Comparison of ENCODE assay signal across 1 cellular context in the genomic region with DNA sequence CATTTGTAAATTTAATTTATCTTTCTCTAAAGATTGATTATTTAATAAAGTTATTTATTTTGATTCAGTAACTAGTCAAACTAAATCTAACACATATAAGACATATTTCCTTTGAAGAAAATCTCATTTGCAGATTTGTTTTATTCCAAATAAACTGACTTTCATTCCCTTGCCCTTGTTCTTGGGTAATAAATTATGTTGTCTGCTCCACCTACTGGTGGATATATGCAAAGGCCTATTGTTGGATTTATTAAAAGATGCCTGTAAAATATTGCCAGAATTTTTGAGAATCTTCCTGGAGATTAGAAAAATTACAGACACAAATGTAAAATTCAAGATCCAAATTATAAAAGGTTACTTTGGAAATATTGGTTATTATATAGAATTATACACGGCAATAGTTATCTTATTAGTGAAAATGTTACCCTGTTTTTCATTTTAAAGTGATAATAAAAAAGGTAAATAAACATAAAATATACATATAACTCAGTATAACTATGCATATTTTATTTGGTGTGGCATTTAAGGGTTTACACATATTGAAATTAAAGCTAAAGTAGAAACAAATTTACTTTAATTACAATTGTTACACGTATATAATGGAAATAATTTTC.
TF ChIP-seq lines count a peak whose summit lies in the region.

No MANE protein-coding gene starts in this region.

TF ChIP-seq in HepG2, 621 proteins besides CTCF, POLR2A, EP300 and RAD21 (continued from another document):
- TF ChIP-seq, protein P1, sequence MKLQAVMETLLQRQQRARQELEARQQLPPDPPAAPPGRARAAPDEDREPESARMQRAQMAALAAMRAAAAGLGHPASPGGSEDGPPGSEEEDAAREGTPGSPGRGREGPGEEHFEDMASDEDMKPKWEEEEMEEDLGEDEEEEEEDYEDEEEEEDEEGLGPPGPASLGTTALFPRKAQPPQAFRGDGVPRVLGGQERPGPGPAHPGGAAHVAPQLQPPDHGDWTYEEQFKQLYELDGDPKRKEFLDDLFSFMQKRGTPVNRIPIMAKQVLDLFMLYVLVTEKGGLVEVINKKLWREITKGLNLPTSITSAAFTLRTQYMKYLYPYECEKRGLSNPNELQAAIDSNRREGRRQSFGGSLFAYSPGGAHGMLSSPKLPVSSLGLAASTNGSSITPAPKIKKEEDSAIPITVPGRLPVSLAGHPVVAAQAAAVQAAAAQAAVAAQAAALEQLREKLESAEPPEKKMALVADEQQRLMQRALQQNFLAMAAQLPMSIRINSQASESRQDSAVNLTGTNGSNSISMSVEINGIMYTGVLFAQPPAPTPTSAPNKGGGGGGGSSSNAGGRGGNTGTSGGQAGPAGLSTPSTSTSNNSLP (IDR thresholded peaks at IDR 0.05; ENCODE audit: low read depth, low read length) = peak; percentile 65
- TF ChIP-seq TGIF2 (CRISPR knock-in tag; IDR thresholded peaks at IDR 0.05) (no peak), ZNF333 (CRISPR knock-in tag; IDR thresholded peaks at IDR 0.05; ENCODE audit: borderline replicate concordance) (no peak), ELF1 (CRISPR knock-in tag; IDR thresholded peaks at IDR 0.05) (no peak), STAG1 (CRISPR knock-in tag; IDR thresholded peaks at IDR 0.05) (peak; percentile 54), MIXL1 (CRISPR knock-in tag; IDR thresholded peaks at IDR 0.05) (0 out of 2 replicates have a peak, but pooled peaks have one; percentile 20), ZNF703 (CRISPR knock-in tag; IDR thresholded peaks at IDR 0.05; ENCODE audit: borderline replicate concordance) (no peak), POLR2G (IDR thresholded peaks at IDR 0.05; ENCODE audit: low read depth, low read length) (no peak), ZEB1 (IDR thresholded peaks at IDR 0.05; ENCODE audit: insufficient replicate concordance, low read depth) (no peak), SP2 (CRISPR knock-in tag; IDR thresholded peaks at IDR 0.05) (no peak)
- TF ChIP-seq, protein P2, sequence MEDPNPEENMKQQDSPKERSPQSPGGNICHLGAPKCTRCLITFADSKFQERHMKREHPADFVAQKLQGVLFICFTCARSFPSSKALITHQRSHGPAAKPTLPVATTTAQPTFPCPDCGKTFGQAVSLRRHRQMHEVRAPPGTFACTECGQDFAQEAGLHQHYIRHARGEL (CRISPR knock-in tag; IDR thresholded peaks at IDR 0.05) = no peak
- TF ChIP-seq, protein P3, sequence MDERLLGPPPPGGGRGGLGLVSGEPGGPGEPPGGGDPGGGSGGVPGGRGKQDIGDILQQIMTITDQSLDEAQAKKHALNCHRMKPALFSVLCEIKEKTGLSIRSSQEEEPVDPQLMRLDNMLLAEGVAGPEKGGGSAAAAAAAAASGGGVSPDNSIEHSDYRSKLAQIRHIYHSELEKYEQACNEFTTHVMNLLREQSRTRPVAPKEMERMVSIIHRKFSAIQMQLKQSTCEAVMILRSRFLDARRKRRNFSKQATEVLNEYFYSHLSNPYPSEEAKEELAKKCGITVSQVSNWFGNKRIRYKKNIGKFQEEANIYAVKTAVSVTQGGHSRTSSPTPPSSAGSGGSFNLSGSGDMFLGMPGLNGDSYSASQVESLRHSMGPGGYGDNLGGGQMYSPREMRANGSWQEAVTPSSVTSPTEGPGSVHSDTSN (CRISPR knock-in tag; IDR thresholded peaks at IDR 0.05) = no peak
- TF ChIP-seq, protein P4, sequence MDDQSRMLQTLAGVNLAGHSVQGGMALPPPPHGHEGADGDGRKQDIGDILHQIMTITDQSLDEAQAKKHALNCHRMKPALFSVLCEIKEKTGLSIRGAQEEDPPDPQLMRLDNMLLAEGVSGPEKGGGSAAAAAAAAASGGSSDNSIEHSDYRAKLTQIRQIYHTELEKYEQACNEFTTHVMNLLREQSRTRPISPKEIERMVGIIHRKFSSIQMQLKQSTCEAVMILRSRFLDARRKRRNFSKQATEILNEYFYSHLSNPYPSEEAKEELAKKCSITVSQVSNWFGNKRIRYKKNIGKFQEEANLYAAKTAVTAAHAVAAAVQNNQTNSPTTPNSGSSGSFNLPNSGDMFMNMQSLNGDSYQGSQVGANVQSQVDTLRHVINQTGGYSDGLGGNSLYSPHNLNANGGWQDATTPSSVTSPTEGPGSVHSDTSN (CRISPR knock-in tag; IDR thresholded peaks at IDR 0.05; ENCODE audit: borderline replicate concordance) = no peak
- TF ChIP-seq, protein P5, sequence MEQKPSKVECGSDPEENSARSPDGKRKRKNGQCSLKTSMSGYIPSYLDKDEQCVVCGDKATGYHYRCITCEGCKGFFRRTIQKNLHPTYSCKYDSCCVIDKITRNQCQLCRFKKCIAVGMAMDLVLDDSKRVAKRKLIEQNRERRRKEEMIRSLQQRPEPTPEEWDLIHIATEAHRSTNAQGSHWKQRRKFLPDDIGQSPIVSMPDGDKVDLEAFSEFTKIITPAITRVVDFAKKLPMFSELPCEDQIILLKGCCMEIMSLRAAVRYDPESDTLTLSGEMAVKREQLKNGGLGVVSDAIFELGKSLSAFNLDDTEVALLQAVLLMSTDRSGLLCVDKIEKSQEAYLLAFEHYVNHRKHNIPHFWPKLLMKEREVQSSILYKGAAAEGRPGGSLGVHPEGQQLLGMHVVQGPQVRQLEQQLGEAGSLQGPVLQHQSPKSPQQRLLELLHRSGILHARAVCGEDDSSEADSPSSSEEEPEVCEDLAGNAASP (CRISPR knock-in tag; IDR thresholded peaks at IDR 0.05; ENCODE audit: borderline replicate concordance) = no peak
TF ChIP-seq in HepG2: peak in this region for 4.
